Comparison of ENCODE assay signal across 1 cellular context in genomic region chr10:124384142-124384541, GRCh38.
TF ChIP-seq lines count a peak whose summit lies in the region.

No MANE protein-coding gene starts in this region.

TF ChIP-seq in SK-N-SH, 30 proteins besides CTCF, POLR2A, EP300 and RAD21 (continued from another document):
- TF ChIP-seq TCF12 (IDR thresholded peaks at IDR 0.05), result no peak
